ENCODE assay signal across 8 cellular contexts in genomic region chr10:132331259-132331955, GRCh38. TPM values are rescaled to one million over a fixed set of nuclear protein-coding genes. Genes with fewer than 3 reads are reported as not detected.
DNase-seq lines count a peak whose midpoint lies in the region; ATAC-seq and TF ChIP-seq lines count a peak whose summit lies in the region.

No MANE protein-coding gene starts in this region.

- H3F3A ChIP-seq in neural cell (ENCODE audit: insufficient read depth, low read length, poor library complexity, severe bottlenecking): no peaks in the 10 kb centered on the region

- TF ChIP-seq CTCF in endodermal cell (conservative IDR thresholded peaks at IDR 0.05) (no peak), neural cell (IDR thresholded peaks at IDR 0.05; ENCODE audit: poor library complexity, severe bottlenecking) (no peak)

- H3K27ac Mint-ChIP-seq in activated CD4-positive, alpha-beta T cell treated with anti-CD3 and anti-CD28 coated beads, Interleukin-2, amount 10 ng/mL, durations not matched to agents 24 days and 14 days: peak overlapping the region; percentile 96
- H3K27ac Mint-ChIP-seq in endodermal cell: peak overlapping the region; percentile 88

- H3K4me1 ChIP-seq in endodermal cell (ENCODE audit: control insufficient read depth, insufficient read depth, low read length): no peaks in the 10 kb centered on the region

- H4K20me1 ChIP-seq in neural cell (ENCODE audit: insufficient read depth): no peaks in the 10 kb centered on the region

- H3K27ac ChIP-seq in endodermal cell (ENCODE audit: low read depth, low read length) (no peak overlapping the region), neural cell (ENCODE audit: low read length) (peak overlapping the region; percentile 70)

- H3K27me3 Mint-ChIP-seq in activated CD4-positive, alpha-beta T cell treated with anti-CD3 and anti-CD28 coated beads, Interleukin-2, amount 10 ng/mL, durations not matched to agents 24 days and 14 days: peaks cover 4% of the 10 kb centered on the region
- H3K27me3 Mint-ChIP-seq in endodermal cell (ENCODE audit: insufficient read depth): no peaks in the 10 kb centered on the region

- peaks cover 53% of the 10 kb centered on the region for H3K4me1 Mint-ChIP-seq in activated CD4-positive, alpha-beta T cell treated with anti-CD3 and anti-CD28 coated beads, Interleukin-2, amount 10 ng/mL, durations not matched to agents 24 days and 14 days
- H3K4me1 Mint-ChIP-seq in endodermal cell: peaks cover 22% of the 10 kb centered on the region

- no peak for TF ChIP-seq EP300 in neural cell (conservative IDR thresholded peaks at IDR 0.05; ENCODE audit: poor library complexity, severe bottlenecking)

- H3K9me2 ChIP-seq in neural cell (ENCODE audit: insufficient read depth, low read length): no peaks in the 10 kb centered on the region

- peaks cover 18% of the 10 kb centered on the region for H3K79me2 ChIP-seq in neural cell (replicated peaks; ENCODE audit: insufficient read depth, low read length)

- peak overlapping the region; percentile 94 for H3K4me3 ChIP-seq in endodermal cell (ENCODE audit: low read length)
- H3K4me3 ChIP-seq in neural cell (ENCODE audit: low read length): peak overlapping the region; percentile 83

- H3K36me3 ChIP-seq in endodermal cell (ENCODE audit: control insufficient read depth, insufficient read depth, low read length) (peaks cover 16% of the 10 kb centered on the region), neural cell (ENCODE audit: insufficient read depth, low read length) (no peaks in the 10 kb centered on the region)

- peak overlapping the region; percentile 88 for H3K4me3 Mint-ChIP-seq in activated CD4-positive, alpha-beta T cell treated with anti-CD3 and anti-CD28 coated beads, Interleukin-2, amount 10 ng/mL, durations not matched to agents 24 days and 14 days
- H3K4me3 Mint-ChIP-seq in endodermal cell: peak overlapping the region; percentile 91

- peak; percentile 43 for ATAC-seq in HG02759 (IDR thresholded peaks at IDR 0.05; ENCODE audit: unreplicated experiment)

- peak overlapping the region; percentile 65 for H2AFZ ChIP-seq in neural cell (ENCODE audit: low read depth, low read length)

- DNase-seq in activated CD4-positive, alpha-beta T cell treated with anti-CD3 and anti-CD28 coated beads, Interleukin-2, amount 10 ng/mL, durations not matched to agents 24 days and 14 days: no peak
- no peak for DNase-seq in activated CD4-positive, alpha-beta T cell treated with anti-CD3 and anti-CD28 coated beads, Interleukin-2, amount 50 U/mL, for 4 hours
- DNase-seq in NOMO-1 treated with dmso at 0.1 percent for 144 hours (lab: John Stamatoyannopoulos, UW; ENCODE audit: unreplicated experiment): peak; percentile 22
- no peak for DNase-seq in endodermal cell
- no peak for DNase-seq in NCI-H128 (lab: John Stamatoyannopoulos, UW; ENCODE audit: unreplicated experiment)
- DNase-seq in HuH-7 (ENCODE audit: low spot score): no peak

- H3K36me3 Mint-ChIP-seq in activated CD4-positive, alpha-beta T cell treated with anti-CD3 and anti-CD28 coated beads, Interleukin-2, amount 10 ng/mL, durations not matched to agents 24 days and 14 days (ENCODE audit: low read depth): peaks cover 32% of the 10 kb centered on the region
- peaks cover 31% of the 10 kb centered on the region for H3K36me3 Mint-ChIP-seq in endodermal cell (ENCODE audit: low read depth)

- H3K9ac ChIP-seq in endodermal cell (ENCODE audit: extremely low read depth, low read length, poor library complexity, severe bottlenecking) (peak overlapping the region; percentile 71), neural cell (ENCODE audit: low read length) (peak overlapping the region; percentile 78)

- H3K4me2 ChIP-seq in neural cell (ENCODE audit: low read length): peak overlapping the region; percentile 78

- H3K9me3 ChIP-seq in endodermal cell (ENCODE audit: control insufficient read depth, low read length) (no peaks in the 10 kb centered on the region), neural cell (ENCODE audit: low read length) (no peaks in the 10 kb centered on the region)

- H3K9me3 Mint-ChIP-seq in activated CD4-positive, alpha-beta T cell treated with anti-CD3 and anti-CD28 coated beads, Interleukin-2, amount 10 ng/mL, durations not matched to agents 24 days and 14 days: no peaks in the 10 kb centered on the region
- peaks cover 3% of the 10 kb centered on the region for H3K9me3 Mint-ChIP-seq in endodermal cell

- intact Hi-C loops in activated CD4-positive, alpha-beta T cell treated with anti-CD3 and anti-CD28 coated beads, Interleukin-2, amount 10 ng/mL, durations not matched to agents 24 days and 14 days (cut with micrococcal nuclease): loop anchor here (5.0 kb wide), 3 partner anchors 99 to 206 kb away; partner anchors contain the start of genes DPYSL4 and INPP5A

- H3K27me3 ChIP-seq in endodermal cell (ENCODE audit: control insufficient read depth, insufficient read depth, low read length, poor library complexity, severe bottlenecking): no peaks in the 10 kb centered on the region
- H3K27me3 ChIP-seq in neural cell (ENCODE audit: insufficient read depth, low read depth, low read length): no peaks in the 10 kb centered on the region

- peak; percentile 20 for TF ChIP-seq RAD21 in neural cell (conservative IDR thresholded peaks at IDR 0.05)

- 0 to 1% methylated on average over 3 to 34 of the region's 47 CpGs for WGBS in endodermal cell (ENCODE audit: insufficient coverage in 1 of 2, insufficient read length in 1 of 2), 2 experiments

TF ChIP-seq in neural cell, 6 proteins besides CTCF, POLR2A, EP300 and RAD21:
- no peak for TF ChIP-seq EZH2 (IDR thresholded peaks at IDR 0.05; ENCODE audit: borderline replicate concordance, insufficient read depth, low read length, poor library complexity, severe bottlenecking)
- TF ChIP-seq TAF1 (IDR thresholded peaks at IDR 0.05; ENCODE audit: low read depth): peak; percentile 47
- TF ChIP-seq POLR2AphosphoS5 (IDR thresholded peaks at IDR 0.05): peak; percentile 81
- no peak for TF ChIP-seq REST (IDR thresholded peaks at IDR 0.05; ENCODE audit: borderline replicate concordance)
- no peak for TF ChIP-seq MXI1 (conservative IDR thresholded peaks at IDR 0.05; ENCODE audit: poor library complexity, severe bottlenecking)
- peak; percentile 12 for TF ChIP-seq SMC3 (conservative IDR thresholded peaks at IDR 0.05; ENCODE audit: poor library complexity)

RNA-seq across cellular contexts. Expression of gene LRRC27, which starts 0.6 kb away (rescaled TPM):
- 2.3 and 3.3 TPM in 2 replicates for total RNA-seq in activated CD4-positive, alpha-beta T cell treated with anti-CD3 and anti-CD28 coated beads, Interleukin-2, amount 10 ng/mL, durations not matched to agents 24 days and 14 days
- 10 to 100 TPM; 10.3 to 14.6 TPM for total RNA-seq in endodermal cell
- 12.8 TPM for polyA plus RNA-seq in endodermal cell (2013, experiment 1 of 2)
- 12.3 TPM for polyA plus RNA-seq in endodermal cell (2013, experiment 2 of 2)
- 26.7 and 35.7 TPM in 2 replicates for polyA plus RNA-seq in neural cell
- polyA minus RNA-seq in neural cell: 22.6 and 25.2 TPM in 2 replicates

RNA-seq across cellular contexts. Expression of gene STK32C, which starts 23.7 kb away (rescaled TPM):
- total RNA-seq in activated CD4-positive, alpha-beta T cell treated with anti-CD3 and anti-CD28 coated beads, Interleukin-2, amount 10 ng/mL, durations not matched to agents 24 days and 14 days: 15.2 and 18.4 TPM in 2 replicates
- 1 to 10 TPM; 8.4 to 9.9 TPM for total RNA-seq in endodermal cell
- polyA plus RNA-seq in endodermal cell (2013, experiment 1 of 2): 20.9 TPM
- 18.8 TPM for polyA plus RNA-seq in endodermal cell (2013, experiment 2 of 2)
- 23.2 and 36.2 TPM in 2 replicates for polyA plus RNA-seq in neural cell
- 14.1 and 15.3 TPM in 2 replicates for polyA minus RNA-seq in neural cell
